21 cellular contexts compared by ENCODE assay signal in genomic region chr17:78362671-78363070, GRCh38. TPM values are rescaled to one million over a fixed set of nuclear protein-coding genes. Genes with fewer than 3 reads are reported as not detected.
DNase-seq lines count a peak whose midpoint lies in the region; ATAC-seq, FAIRE-seq and TF ChIP-seq lines count a peak whose summit lies in the region.
"Had no signal": no experiment of that assay in that cellular context is flagged by ENCODE, and none has a peak within 500 bp of the region (broad histone marks: within the 10 kb centered on the region; RNA-seq: fewer than 3 reads in every experiment).

No MANE protein-coding gene starts in this region.

- H3K79me1 ChIP-seq in H1 (ENCODE audit: low read depth, low read length) = no peaks in the 10 kb centered on the region

- H3K36me3 Mint-ChIP-seq in osteocyte (ENCODE audit: unreplicated experiment) = peaks cover 12% of the 10 kb centered on the region

- H2BK20ac ChIP-seq in H1 (ENCODE audit: low read length) = peak overlapping the region; percentile 76

- H3K27me3 ChIP-seq in DND-41 (ENCODE audit: insufficient read depth, low read length, poor library complexity) (peaks cover 21% of the 10 kb centered on the region), MM.1S (replicated peaks; ENCODE audit: insufficient read depth, low read length) (peaks cover 83% of the 10 kb centered on the region), H1 (replicated peaks in 1 of 4; ENCODE audit: control insufficient read depth in 3 of 4, extremely low read depth in 1 of 4, insufficient read depth in 3 of 4, low read length in 3 of 4) (peaks cover 0 to 13% (median 5%) of the 10 kb centered on the region in 4 experiments; a peak in 4 of 7 replicates)
- H3K27me3 ChIP-seq: gastrocnemius medialis had no signal

- H3K9me2 ChIP-seq in MM.1S (replicated peaks; ENCODE audit: insufficient read depth, low read length) = no peaks in the 10 kb centered on the region

- H3K4me1 ChIP-seq in DND-41 (ENCODE audit: insufficient read depth, low read length) (peaks cover 19% of the 10 kb centered on the region), MM.1S (ENCODE audit: low read length) (no peaks in the 10 kb centered on the region), H1 (replicated peaks in 1 of 4; ENCODE audit: control insufficient read depth in 3 of 4, insufficient read depth in 4 of 4, low read length in 3 of 4) (peaks cover 13 to 50% (median 46%) of the 10 kb centered on the region in 4 experiments)

- H3K27ac ChIP-seq in DND-41 (ENCODE audit: low read length) (no peak overlapping the region), MM.1S (ENCODE audit: low read length) (no peak overlapping the region), H1 (ENCODE audit: low read depth, low read length) (no peak overlapping the region)
- H3K27ac ChIP-seq: BLaER1, gastrocnemius medialis, lower lobe of right lung, psoas muscle had no signal

- ATAC-seq in DND-41 (ENCODE audit: insufficient read depth, low read depth) (no peak), HG02981 (IDR thresholded peaks at IDR 0.05; ENCODE audit: unreplicated experiment) (no peak)
- ATAC-seq: activated CD4-positive, CD25-positive, alpha-beta regulatory T cell treated with anti-CD3 and anti-CD28 coated beads, Interleukin-2, amount 50 U/mL, for 24 hours; gastrocnemius medialis; lower lobe of right lung; naive thymus-derived CD8-positive, alpha-beta T cell; psoas muscle; T-helper 17 cell had no signal

- no peaks in the 10 kb centered on the region for H3K36me3 ChIP-seq in DND-41 (ENCODE audit: insufficient read depth, low read length)
- no peaks in the 10 kb centered on the region for H3K36me3 ChIP-seq in MM.1S (replicated peaks; ENCODE audit: insufficient read depth, low read length)
- H3K36me3 ChIP-seq in H1 (ENCODE audit: control insufficient read depth in 2 of 4, insufficient read depth in 4 of 4, low read length in 3 of 4) = peaks cover 0 to 9% (median 2%) of the 10 kb centered on the region in 4 experiments; a peak in 4 of 8 replicates
- H3K36me3 ChIP-seq: BLaER1, gastrocnemius medialis had no signal

- H3K79me2 ChIP-seq in DND-41 (ENCODE audit: insufficient read depth, low read length) (no peaks in the 10 kb centered on the region), MM.1S (ENCODE audit: low read length) (no peaks in the 10 kb centered on the region), H1 (ENCODE audit: control insufficient read depth in 1 of 2, insufficient read depth in 2 of 2, low read length in 2 of 2) (peaks cover 3 to 20% of the 10 kb centered on the region in 2 experiments; a peak in 3 of 4 replicates)

- no peaks in the 10 kb centered on the region for H3K9me3 Mint-ChIP-seq in osteocyte (ENCODE audit: unreplicated experiment)
- H3K9me3 Mint-ChIP-seq: activated naive CD4-positive, alpha-beta T cell treated with anti-CD3 and anti-CD28 coated beads for 36 hours; naive thymus-derived CD8-positive, alpha-beta T cell had no signal

- no peak for TF ChIP-seq EP300 in H1 (IDR thresholded peaks at IDR 0.05; ENCODE audit: borderline replicate concordance in 1 of 2, low read depth in 2 of 2, low read length in 2 of 2)

- H4K5ac ChIP-seq in H1 (ENCODE audit: insufficient read length, low read depth, low read length) = no peak overlapping the region

- H3K4me3 ChIP-seq in DND-41 (ENCODE audit: low read depth in 1 of 2, low read length in 2 of 2) (no peak overlapping the region), MM.1S (ENCODE audit: low read length) (no peak overlapping the region), H1 (ENCODE audit: extremely low read depth in 1 of 4, insufficient read depth in 2 of 4, low read depth in 3 of 4, low read length in 4 of 4) (no peak overlapping the region)
- H3K4me3 ChIP-seq: BLaER1, gastrocnemius medialis, HAP-1, lower lobe of right lung, psoas muscle had no signal

- peaks cover 14% of the 10 kb centered on the region for H3K23me2 ChIP-seq in H1 (ENCODE audit: low read depth, low read length)

- 85% methylated on average over 7 of the region's 7 CpGs; no CpG with 5 or more reads in 1 of the 2 experiments for WGBS in H1 (ENCODE audit: extremely low coverage in 1 of 2, insufficient coverage in 1 of 2, insufficient read length in 1 of 2, insufficient replicate concordance in 2 of 2, low coverage in 1 of 2, low lambda C conversion rate in 2 of 2, missing lambda C conversion rate in 1 of 2), 2 experiments

- H3K27ac Mint-ChIP-seq in osteocyte (ENCODE audit: unreplicated experiment) = peak overlapping the region; percentile 38
- H3K27ac Mint-ChIP-seq: activated naive CD4-positive, alpha-beta T cell treated with anti-CD3 and anti-CD28 coated beads for 36 hours; T-helper 17 cell had no signal

- no peak overlapping the region for H3K4ac ChIP-seq in H1 (replicated peaks; ENCODE audit: insufficient read length, low read depth, low read length)

- H3K9me3 ChIP-seq in DND-41 (ENCODE audit: insufficient read depth, low read length, severe bottlenecking) (no peaks in the 10 kb centered on the region), MM.1S (replicated peaks; ENCODE audit: insufficient read depth, low read length) (no peaks in the 10 kb centered on the region), H1 (ENCODE audit: insufficient read depth in 2 of 2, low read depth in 1 of 2, low read length in 1 of 2) (no peaks in the 10 kb centered on the region)
- H3K9me3 ChIP-seq: BLaER1, gastrocnemius medialis, HAP-1, lower lobe of right lung, psoas muscle had no signal

- no peak overlapping the region for H3K23ac ChIP-seq in H1 (ENCODE audit: insufficient read length)

- DNase-seq in DND-41 (no peak), MM.1S (no peak), H1 (ENCODE audit: low read depth in 1 of 2, low spot score in 2 of 2) (no peak), osteocyte (ENCODE audit: extremely low spot score, unreplicated experiment) (no peak), cardiac septum (ENCODE audit: low spot score) (no peak), activated T-cell treated with anti-CD3 and anti-CD28 coated beads for 4 hours (no peak)
- DNase-seq: activated CD8-positive, alpha-beta memory T cell treated with anti-CD3 and anti-CD28 coated beads, Interleukin-2, amount 50 U/mL, for 48 hours; activated naive CD4-positive, alpha-beta T cell treated with anti-CD3 and anti-CD28 coated beads for 36 hours; DMS79 treated with DMSO at 0.1 percent for 48 hours; gastrocnemius medialis; lower lobe of right lung; naive thymus-derived CD8-positive, alpha-beta T cell; NK-92 treated with Interleukin-12 subunit alpha and Interleukin-12 subunit beta, amount 100 ng/mL, for 24 hours; stimulated activated CD4-positive, alpha-beta T cell treated with anti-CD3 and anti-CD28 coated beads, Interleukin-15, amount 100 ng/mL, for 24 hours; T-helper 17 cell had no signal

- TF ChIP-seq CTCF in DND-41 (IDR thresholded peaks at IDR 0.05; ENCODE audit: borderline replicate concordance, extremely low read depth, low read length, poor library complexity, severe bottlenecking) (peak; percentile 32), MM.1S (IDR thresholded peaks at IDR 0.05; ENCODE audit: low read length) (0 out of 2 replicates have a peak, but pooled peaks have one; percentile 5), H1 (IDR thresholded peaks at IDR 0.05; ENCODE audit: control extremely low read depth in 1 of 3, insufficient read depth in 1 of 3, low read depth in 1 of 3, low read length in 3 of 3) (peak; percentile 14 to 63 (median 57); a peak in 3 of 4 replicates), osteocyte (IDR thresholded peaks at IDR 0.05) (peak; percentile 20)

- no peak for TF ChIP-seq POLR2A in H1 (IDR thresholded peaks at IDR 0.05; ENCODE audit: control extremely low read depth in 1 of 2, low read depth in 2 of 2, low read length in 2 of 2)

- H4K20me1 ChIP-seq in DND-41 (ENCODE audit: insufficient read depth, low read length) (peaks cover 8% of the 10 kb centered on the region; the same call in 1 of the 2 replicates), MM.1S (ENCODE audit: insufficient read depth, low read length) (no peaks in the 10 kb centered on the region), H1 (replicated peaks in 1 of 2; ENCODE audit: control insufficient read depth in 1 of 2, insufficient read depth in 2 of 2, low read length in 2 of 2) (peaks cover 9 to 12% of the 10 kb centered on the region in 2 experiments)

- no peak overlapping the region for H2AK5ac ChIP-seq in H1 (ENCODE audit: low read depth, low read length)

- H3F3A ChIP-seq in MM.1S (ENCODE audit: insufficient read depth, low read length) = 0 out of 2 replicates have a peak, but pooled peaks cover 7% of the 10 kb centered on the region

- no peak overlapping the region for H4K91ac ChIP-seq in H1 (replicated peaks; ENCODE audit: insufficient read length, low read length)

- no peak overlapping the region for H3K14ac ChIP-seq in H1 (ENCODE audit: insufficient read length)

- no peak overlapping the region for H3K9ac ChIP-seq in DND-41 (ENCODE audit: low read depth, low read length)
- no peak overlapping the region for H3K9ac ChIP-seq in MM.1S (ENCODE audit: low read length)
- H3K9ac ChIP-seq in H1 (replicated peaks in 1 of 4; ENCODE audit: extremely low read depth in 1 of 4, low read depth in 3 of 4, low read length in 3 of 4) = no peak overlapping the region
- H3K9ac ChIP-seq: BLaER1 had no signal

- FAIRE-seq in H1 (lab: Jason Lieb, UNC) = no peak
- FAIRE-seq: bronchial epithelial cell had no signal

- no peak overlapping the region for H3K56ac ChIP-seq in H1 (replicated peaks; ENCODE audit: insufficient read length, low read depth, low read length)

- 0 out of 2 replicates have a peak overlapping the region, but pooled peaks have one; percentile 68 for H2BK15ac ChIP-seq in H1 (ENCODE audit: low read length)

- intact Hi-C loops in cardiac septum (cut with DNase I) = no loop called here

- no peak overlapping the region for H2AFZ ChIP-seq in DND-41 (ENCODE audit: low read depth, low read length)
- H2AFZ ChIP-seq in MM.1S (ENCODE audit: low read length) = no peak overlapping the region
- no peak overlapping the region for H2AFZ ChIP-seq in H1 (ENCODE audit: low read length)

- peak overlapping the region; percentile 15; the same call in 1 of the 2 replicates for H3K18ac ChIP-seq in H1 (ENCODE audit: extremely low read depth, low read length)

- no peak overlapping the region for H3K4me3 Mint-ChIP-seq in osteocyte (ENCODE audit: unreplicated experiment)
- H3K4me3 Mint-ChIP-seq: activated naive CD4-positive, alpha-beta T cell treated with anti-CD3 and anti-CD28 coated beads for 36 hours; naive thymus-derived CD8-positive, alpha-beta T cell; T-helper 17 cell had no signal

- POLR2A ChIA-PET in H1 (lab: Charles Lee; ENCODE audit: partially characterized antibody) = interaction anchor here (1.2 to 4.4 kb wide), 4 partner anchors 19 to 59 kb away, joined by 4 to 29 read pairs (median 7); no protein-coding TSS in a partner anchor

- no peak overlapping the region for H4K8ac ChIP-seq in H1 (ENCODE audit: extremely low read depth, insufficient read depth, low read length)

- CTCF ChIA-PET in H1 (lab: Charles Lee; ENCODE audit: partially characterized antibody) = interaction anchor here (0.7 to 20.5 kb wide), 9 partner anchors 43 to 482 kb away, joined by 3 to 257 read pairs (median 3); no protein-coding TSS in a partner anchor

- H3K4me2 ChIP-seq in DND-41 (ENCODE audit: insufficient read depth, low read length) (no peak overlapping the region), MM.1S (ENCODE audit: low read depth, low read length) (no peak overlapping the region), H1 (ENCODE audit: insufficient read depth in 1 of 2, low read depth in 2 of 2, low read length in 2 of 2) (no peak overlapping the region)
- H3K4me2 ChIP-seq: BLaER1 had no signal

- H2BK12ac ChIP-seq in H1 (ENCODE audit: low read depth, low read length) = peak overlapping the region; percentile 18

- H3K4me1 Mint-ChIP-seq in osteocyte (ENCODE audit: unreplicated experiment) = peaks cover 57% of the 10 kb centered on the region

- peak; percentile 36 to 44; a peak in 3 of 4 replicates for TF ChIP-seq RAD21 in H1 (IDR thresholded peaks at IDR 0.05 in 1 of 2, conservative IDR thresholded peaks at IDR 0.05 in 1 of 2; ENCODE audit: low read depth in 2 of 2, low read length in 2 of 2)

- H2BK120ac ChIP-seq in H1 (replicated peaks; ENCODE audit: low read depth, low read length) = no peak overlapping the region

- H2BK5ac ChIP-seq in H1 (ENCODE audit: low read depth, low read length) = 0 out of 2 replicates have a peak overlapping the region, but pooled peaks have one; percentile 47

- H3K27me3 Mint-ChIP-seq in osteocyte (ENCODE audit: unreplicated experiment) = no peaks in the 10 kb centered on the region
- H3K27me3 Mint-ChIP-seq: T-helper 17 cell had no signal

RNA-seq across cellular contexts. Expression of gene SOCS3, which starts 2.8 kb away (rescaled TPM):
- total RNA-seq in H1 (2021; fragmentation: NEBNext Ultra II Directional; extraction: Animal tissue kit (Norgen Biotek cat#: 25700)) = 47.9 and 49.4 TPM in 2 replicates
- polyA plus RNA-seq in H1 (2011; rRNA removed) = 10.1 and 15.2 TPM in 2 replicates
- 13.5 TPM for polyA plus RNA-seq in H1 (2011; cell fraction: cytosol; rRNA removed)
- polyA plus RNA-seq in H1 (2011; cell fraction: nucleus; rRNA removed) = 33.4 TPM
- 13.7 to 17.9 TPM (median 15.6 TPM) in 4 replicates for polyA plus RNA-seq in H1 (2012, experiment 1 of 2)
- polyA plus RNA-seq in H1 (2012, experiment 2 of 2) = 21.7 TPM
- polyA plus RNA-seq in H1 (2013, experiment 1 of 2) = 28.0 TPM
- polyA plus RNA-seq in H1 (2013, experiment 2 of 2) = 27.0 TPM
- 7.3 and 11.0 TPM in 2 replicates for polyA minus RNA-seq in H1 (2011; rRNA and poly(A)+ RNA removed)
- polyA minus RNA-seq in H1 (2011; cell fraction: cytosol; rRNA and poly(A)+ RNA removed) = 17.7 TPM
- polyA minus RNA-seq in H1 (2011; cell fraction: nucleus; rRNA and poly(A)+ RNA removed) = 14.3 TPM
- 79.1 and 86.4 TPM in 2 replicates for total RNA-seq in osteocyte
- total RNA-seq in cardiac septum = 49.9 TPM

RNA-seq across cellular contexts. Expression of gene PGS1, which starts 15.8 kb away (rescaled TPM):
- total RNA-seq in H1 (2021; fragmentation: NEBNext Ultra II Directional; extraction: Animal tissue kit (Norgen Biotek cat#: 25700)) = 56.7 and 60.0 TPM in 2 replicates
- polyA plus RNA-seq in H1 (2011; rRNA removed) = 46.7 and 69.3 TPM in 2 replicates
- 69.5 TPM for polyA plus RNA-seq in H1 (2011; cell fraction: cytosol; rRNA removed)
- 180 TPM for polyA plus RNA-seq in H1 (2011; cell fraction: nucleus; rRNA removed)
- 38.8 to 53.2 TPM (median 48.6 TPM) in 4 replicates for polyA plus RNA-seq in H1 (2012, experiment 1 of 2)
- 42.4 TPM for polyA plus RNA-seq in H1 (2012, experiment 2 of 2)
- 34.5 TPM for polyA plus RNA-seq in H1 (2013, experiment 1 of 2)
- 33.4 TPM for polyA plus RNA-seq in H1 (2013, experiment 2 of 2)
- 49.7 and 65.7 TPM in 2 replicates for polyA minus RNA-seq in H1 (2011; rRNA and poly(A)+ RNA removed)
- polyA minus RNA-seq in H1 (2011; cell fraction: cytosol; rRNA and poly(A)+ RNA removed) = 37.5 TPM
- 62.2 TPM for polyA minus RNA-seq in H1 (2011; cell fraction: nucleus; rRNA and poly(A)+ RNA removed)
- total RNA-seq in osteocyte (52.7 and 53.0 TPM in 2 replicates), cardiac septum (22.1 TPM)

Comparison
In these comparisons a context has a peak if more than half of its experiments do, and no peak if none do; other contexts are left out.
1. CTCF ChIP-seq: peak in every context shown above with its lines; median percentile 57 in H1; 32 in DND-41; 20 in osteocyte; 5 in MM.1S.